23 cellular contexts compared by ENCODE assay signal in genomic region chr10:37713642-37714041, GRCh38.
DNase-seq lines count a peak whose midpoint lies in the region; ATAC-seq and TF ChIP-seq lines count a peak whose summit lies in the region.
"Had no signal": no experiment of that assay in that cellular context is flagged by ENCODE, and none has a peak within 500 bp of the region (broad histone marks: within the 10 kb centered on the region; RNA-seq: fewer than 3 reads in every experiment).

No MANE protein-coding gene starts in this region.

- H3K4me1 Mint-ChIP-seq in endothelial cell (ENCODE audit: unreplicated experiment): no peaks in the 10 kb centered on the region
- H3K4me1 Mint-ChIP-seq: CD14-positive monocyte; CD8-positive, alpha-beta memory T cell; H9 had no signal

- intact Hi-C loops in Right ventricle myocardium inferior (cut with DNase I) (no loop called here), heart left ventricle (cut with DNase I) (no loop called here), upper lobe of right lung (cut with DNase I) (no loop called here)

- H3K4me3 Mint-ChIP-seq in endothelial cell (ENCODE audit: unreplicated experiment): no peak overlapping the region
- H3K4me3 Mint-ChIP-seq: CD14-positive monocyte; CD8-positive, alpha-beta memory T cell; H9 had no signal

- H3K9me3 Mint-ChIP-seq in endothelial cell (ENCODE audit: unreplicated experiment): peaks cover 21% of the 10 kb centered on the region

- WGBS in heart left ventricle, 4 donors: 39 to 54% (median 46%) methylated on average over 3 of the region's 3 CpGs

- H3K4me3 ChIP-seq in heart left ventricle: no peak overlapping the region
- H3K4me3 ChIP-seq in NB4 (ENCODE audit: low read depth, low read length): no peak overlapping the region
- no peak overlapping the region for H3K4me3 ChIP-seq in upper lobe of right lung
- H3K4me3 ChIP-seq: SJCRH30 had no signal

- no peaks in the 10 kb centered on the region for H3K36me3 Mint-ChIP-seq in endothelial cell (ENCODE audit: low read depth, unreplicated experiment)
- H3K36me3 Mint-ChIP-seq: CD14-positive monocyte; CD8-positive, alpha-beta memory T cell had no signal

- H3K27me3 Mint-ChIP-seq in endothelial cell (ENCODE audit: unreplicated experiment): peaks cover 8% of the 10 kb centered on the region
- H3K27me3 Mint-ChIP-seq: CD8-positive, alpha-beta memory T cell had no signal

- no peak for TF ChIP-seq POLR2A in heart left ventricle (IDR thresholded peaks at IDR 0.05)
- no peak for TF ChIP-seq POLR2A in NB4 (IDR thresholded peaks at IDR 0.05; ENCODE audit: extremely low read depth, insufficient read length)

- peak; percentile 44 for ATAC-seq in Right ventricle myocardium inferior
- no peak for ATAC-seq in heart left ventricle
- ATAC-seq in upper lobe of right lung: peak; percentile 37
- ATAC-seq: SK-N-SH treated with all-trans-retinoic acid at 6 μM for 48 hours had no signal

- TF ChIP-seq CTCF in heart left ventricle (IDR thresholded peaks at IDR 0.05): no peak
- no peak for TF ChIP-seq CTCF in NB4 (IDR thresholded peaks at IDR 0.05; ENCODE audit: low read depth, low read length)
- TF ChIP-seq CTCF in endothelial cell (IDR thresholded peaks at IDR 0.05; ENCODE audit: unreplicated experiment): no peak
- TF ChIP-seq CTCF in upper lobe of right lung (IDR thresholded peaks at IDR 0.05): no peak

- H3K27me3 ChIP-seq in heart left ventricle (no peaks in the 10 kb centered on the region), upper lobe of right lung (no peaks in the 10 kb centered on the region)
- H3K27me3 ChIP-seq: BE2C, SJCRH30 had no signal

- H3K27ac ChIP-seq in heart left ventricle (peak overlapping the region in 1 of 12 donors; percentile 17), upper lobe of right lung (no peak overlapping the region)
- H3K27ac ChIP-seq: KMS-11, SJCRH30 had no signal

- H3K9me3 ChIP-seq in heart left ventricle (peaks cover 0 to 13% (median 3%) of the 10 kb centered on the region in 12 donors), upper lobe of right lung (no peaks in the 10 kb centered on the region)
- H3K9me3 ChIP-seq: BE2C, SJCRH30 had no signal

- DNase-seq in Right ventricle myocardium inferior (ENCODE audit: missing footprints): no peak
- no peak for DNase-seq in heart left ventricle
- DNase-seq in NB4 (ENCODE audit: low read depth): peak; percentile 82
- DNase-seq in endothelial cell (ENCODE audit: low spot score): no peak
- no peak for DNase-seq in upper lobe of right lung
- no peak for DNase-seq in NCI-H446 (lab: John Stamatoyannopoulos, UW)
- DNase-seq in activated CD4-positive, alpha-beta T cell treated with anti-CD3 and anti-CD28 coated beads for 4 hours: no peak
- DNase-seq in effector CD4-positive, alpha-beta T cell: no peak
- DNase-seq: 8988T; ACHN; BE2C; CD8-positive, alpha-beta memory T cell; DND-41; H9; NCI-H1105; NCI-H146; NCI-H1930; NCI-H2107; NCI-H69; SJCRH30 had no signal

- H3K36me3 ChIP-seq in heart left ventricle (no peaks in the 10 kb centered on the region), upper lobe of right lung (no peaks in the 10 kb centered on the region)
- H3K36me3 ChIP-seq: BE2C, SJCRH30 had no signal

- H3K27ac Mint-ChIP-seq in endothelial cell (ENCODE audit: unreplicated experiment): peak overlapping the region; percentile 74
- H3K27ac Mint-ChIP-seq: CD8-positive, alpha-beta memory T cell; H9 had no signal

- H3K4me1 ChIP-seq in heart left ventricle (peaks cover 0 to 30% (median 18%) of the 10 kb centered on the region in 12 donors), upper lobe of right lung (peaks cover 4% of the 10 kb centered on the region)
- H3K4me1 ChIP-seq: BE2C, SJCRH30 had no signal

Comparison
In these comparisons a context has a peak if more than half of its experiments do, and no peak if none do; other contexts are left out.
1. ATAC-seq: peak in Right ventricle myocardium inferior (single experiment) and upper lobe of right lung (single experiment); none in heart left ventricle (0 of 4).